In genomic region chr20:10387686-10388085, GRCh38 we compare ENCODE assay signal across 29 cellular contexts.
"Had no signal": no experiment of that assay in that cellular context is flagged by ENCODE, and none has a peak within 500 bp of the region (broad histone marks: within the 10 kb centered on the region; RNA-seq: fewer than 3 reads in every experiment).

No MANE protein-coding gene starts in this region.

- H3K27ac ChIP-seq: brain microvascular endothelial cell, esophagus muscularis mucosa, gastroesophageal sphincter, heart right ventricle had no signal

- ATAC-seq: activated CD4-positive, alpha-beta T cell treated with anti-CD3 and anti-CD28 coated beads for 36 hours; activated CD8-positive, alpha-beta memory T cell treated with anti-CD3 and anti-CD28 coated beads, Interleukin-2, amount 10 ng/mL, durations not matched to agents 7 days and 5 days; activated CD8-positive, alpha-beta T cell treated with anti-CD3 and anti-CD28 coated beads, Interleukin-2, amount 10 ng/mL, durations not matched to agents 7 days and 5 days; activated naive CD8-positive, alpha-beta T cell treated with anti-CD3 and anti-CD28 coated beads, Interleukin-2, amount 50 U/mL, for 24 hours; effector memory CD8-positive, alpha-beta T cell; gastroesophageal sphincter; heart right ventricle; T-cell had no signal

- H3K4me1 ChIP-seq: esophagus muscularis mucosa, gastroesophageal sphincter, heart right ventricle had no signal

- H3K4me3 ChIP-seq: esophagus muscularis mucosa, gastroesophageal sphincter, heart right ventricle had no signal

- H3K27me3 ChIP-seq: brain microvascular endothelial cell, esophagus muscularis mucosa, gastroesophageal sphincter, heart right ventricle had no signal

- H3K9me3 ChIP-seq: esophagus muscularis mucosa, gastroesophageal sphincter, heart right ventricle had no signal

- DNase-seq: activated CD4-positive, alpha-beta memory T cell treated with anti-CD3 and anti-CD28 coated beads for 36 hours; activated CD4-positive, alpha-beta T cell treated with anti-CD3 and anti-CD28 coated beads for 36 hours; activated CD4-positive, alpha-beta T cell treated with anti-CD3 and anti-CD28 coated beads, Interleukin-2, amount 10 ng/mL, durations not matched to agents 24 days and 14 days; activated CD4-positive, CD25-positive, alpha-beta regulatory T cell; activated CD4-positive, CD25-positive, alpha-beta regulatory T cell treated with anti-CD3 and anti-CD28 coated beads, Interleukin-2, amount 50 U/mL, for 72 hours; activated CD8-positive, alpha-beta memory T cell treated with anti-CD3 and anti-CD28 coated beads, Interleukin-2, amount 10 ng/mL, durations not matched to agents 7 days and 5 days; activated CD8-positive, alpha-beta memory T cell treated with anti-CD3 and anti-CD28 coated beads, Interleukin-2, amount 50 U/mL, for 4 hours; activated CD8-positive, alpha-beta T cell treated with anti-CD3 and anti-CD28 coated beads, Interleukin-2, amount 10 ng/mL, durations not matched to agents 7 days and 5 days; activated effector memory CD4-positive, alpha-beta T cell treated with anti-CD3 and anti-CD28 coated beads, Interleukin-2, amount 50 U/mL, for 16 hours; activated naive CD4-positive, alpha-beta T cell treated with anti-CD3 and anti-CD28 coated beads for 36 hours; activated naive CD8-positive, alpha-beta T cell treated with anti-CD3 and anti-CD28 coated beads for 36 hours; activated naive CD8-positive, alpha-beta T cell treated with anti-CD3 and anti-CD28 coated beads, Interleukin-2, amount 50 U/mL, for 24 hours; activated T-cell treated with anti-CD3 and anti-CD28 coated beads, Interleukin-2, amount 50 U/mL, for 1 hour; activated T-cell treated with anti-CD3 and anti-CD28 coated beads, Interleukin-2, amount 50 U/mL, for 48 hours; anterior cingulate cortex; brain microvascular endothelial cell; caudate nucleus; cortex of kidney; dermis blood vessel endothelial cell; effector CD4-positive, alpha-beta T cell; effector memory CD8-positive, alpha-beta T cell; erythroblast; foreskin melanocyte; heart right ventricle; SW 1271; T-cell; T1000 had no signal

- H3K36me3 ChIP-seq: brain microvascular endothelial cell, esophagus muscularis mucosa, gastroesophageal sphincter, heart right ventricle had no signal
